1 cellular context compared by ENCODE assay signal in genomic region chr17:72338847-72339790, GRCh38.
TF ChIP-seq lines count a peak whose summit lies in the region.

No MANE protein-coding gene starts in this region.

TF ChIP-seq in HepG2, 621 proteins besides CTCF, POLR2A, EP300 and RAD21 (continued from another document and continues in another):
- TF ChIP-seq, protein P1, sequence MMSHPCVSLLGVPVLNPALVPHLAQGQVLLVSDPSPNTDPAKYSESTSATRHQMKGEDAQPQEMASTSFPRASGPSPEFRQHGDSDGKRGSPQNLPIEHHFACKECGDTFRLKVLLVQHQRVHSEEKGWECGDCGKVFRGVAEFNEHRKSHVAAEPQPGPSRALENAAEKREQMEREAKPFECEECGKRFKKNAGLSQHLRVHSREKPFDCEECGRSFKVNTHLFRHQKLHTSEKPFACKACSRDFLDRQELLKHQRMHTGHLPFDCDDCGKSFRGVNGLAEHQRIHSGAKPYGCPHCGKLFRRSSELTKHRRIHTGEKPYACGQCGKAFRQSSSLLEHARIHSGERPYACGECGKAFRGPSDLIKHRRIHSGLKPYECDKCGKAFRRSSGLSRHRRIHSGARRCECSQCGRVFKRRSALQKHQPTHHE (CRISPR knock-in tag; IDR thresholded peaks at IDR 0.05; ENCODE audit: borderline replicate concordance), result no peak
- TF ChIP-seq CAMTA2 (CRISPR knock-in tag; IDR thresholded peaks at IDR 0.05; ENCODE audit: borderline replicate concordance) (no peak), ZNF230 (CRISPR knock-in tag; IDR thresholded peaks at IDR 0.05) (no peak), DMAP1 (CRISPR knock-in tag; IDR thresholded peaks at IDR 0.05) (no peak), ZNF629 (CRISPR knock-in tag; conservative IDR thresholded peaks at IDR 0.05) (no peak), ZNF143 (CRISPR knock-in tag; IDR thresholded peaks at IDR 0.05) (no peak), HNRNPH1 (optimal IDR thresholded peaks at IDR 0.05; ENCODE audit: low read depth, low read length) (no peak), IKZF1 (IDR thresholded peaks at IDR 0.05) (no peak), ARID2 (CRISPR knock-in tag; IDR thresholded peaks at IDR 0.05; ENCODE audit: borderline replicate concordance) (no peak), FOXO1 (CRISPR knock-in tag; IDR thresholded peaks at IDR 0.05) (no peak), NR3C1 (CRISPR knock-in tag; IDR thresholded peaks at IDR 0.05) (no peak), KDM5B (CRISPR knock-in tag; IDR thresholded peaks at IDR 0.05; ENCODE audit: borderline replicate concordance) (peak; percentile 52; the same call in 1 of the 2 replicates), RFX3 (CRISPR knock-in tag; IDR thresholded peaks at IDR 0.05) (no peak), RCOR2 (CRISPR knock-in tag; IDR thresholded peaks at IDR 0.05) (peak; percentile 79), CBX2 (IDR thresholded peaks at IDR 0.05; ENCODE audit: low read depth, low read length) (no peak), CBX2 (CRISPR knock-in tag; IDR thresholded peaks at IDR 0.05; ENCODE audit: low read depth) (no peak), ZSCAN12 (CRISPR knock-in tag; IDR thresholded peaks at IDR 0.05) (no peak), ZNF605 (CRISPR knock-in tag; IDR thresholded peaks at IDR 0.05) (0 out of 2 replicates have a peak, but pooled peaks have one; percentile 49), REST (IDR thresholded peaks at IDR 0.05; ENCODE audit: borderline replicate concordance in 1 of 2, low read depth in 1 of 2, low read length in 2 of 2) (no peak), RXRA (CRISPR knock-in tag; IDR thresholded peaks at IDR 0.05) (peak; percentile 54; the same call in 1 of the 2 replicates), POLR2G (IDR thresholded peaks at IDR 0.05; ENCODE audit: low read depth, low read length) (peak; percentile 53), CEBPB (IDR thresholded peaks at IDR 0.05; ENCODE audit: borderline replicate concordance, low read depth, low read length) (0 out of 2 replicates have a peak, but pooled peaks have one; percentile 2), ZNF768 (CRISPR knock-in tag; IDR thresholded peaks at IDR 0.05) (no peak), NFE2L2 (IDR thresholded peaks at IDR 0.05; ENCODE audit: low read length) (no peak), KDM6A (CRISPR knock-in tag; IDR thresholded peaks at IDR 0.05; ENCODE audit: low read depth) (0 out of 2 replicates have a peak, but pooled peaks have one; percentile 11), PTBP1 (IDR thresholded peaks at IDR 0.05; ENCODE audit: low read depth, low read length, poor library complexity, severe bottlenecking) (no peak), TCF12 (IDR thresholded peaks at IDR 0.05) (no peak), TCF12 (CRISPR knock-in tag; IDR thresholded peaks at IDR 0.05) (no peak), ZNF782 (CRISPR knock-in tag; IDR thresholded peaks at IDR 0.05; ENCODE audit: borderline replicate concordance) (no peak), ATF7 (IDR thresholded peaks at IDR 0.05) (no peak; the same call in 1 of the 2 replicates), ATF7 (CRISPR knock-in tag; IDR thresholded peaks at IDR 0.05) (peak; percentile 95), MAFF (IDR thresholded peaks at IDR 0.05; ENCODE audit: low read depth, low read length) (no peak), HNRNPK (IDR thresholded peaks at IDR 0.05; ENCODE audit: low read depth, low read length, poor library complexity, severe bottlenecking) (no peak), ZNF138 (CRISPR knock-in tag; IDR thresholded peaks at IDR 0.05; ENCODE audit: low read depth) (no peak), ZBTB21 (CRISPR knock-in tag; IDR thresholded peaks at IDR 0.05) (peak; percentile 64), ZNF282 (IDR thresholded peaks at IDR 0.05; ENCODE audit: partially characterized antibody) (no peak), ARNTL (CRISPR knock-in tag; IDR thresholded peaks at IDR 0.05) (no peak), SRSF9 (IDR thresholded peaks at IDR 0.05; ENCODE audit: borderline replicate concordance, insufficient read depth, low read depth, low read length, poor library complexity, severe bottlenecking) (no peak), LCORL (IDR thresholded peaks at IDR 0.05) (no peak), LCORL (CRISPR knock-in tag; IDR thresholded peaks at IDR 0.05) (peak; percentile 94), ZNF570 (CRISPR knock-in tag; IDR thresholded peaks at IDR 0.05; ENCODE audit: borderline replicate concordance) (no peak), NFIB (CRISPR knock-in tag; IDR thresholded peaks at IDR 0.05; ENCODE audit: borderline replicate concordance) (no peak), ZNF256 (CRISPR knock-in tag; conservative IDR thresholded peaks at IDR 0.05) (no peak), KMT2B (CRISPR knock-in tag; IDR thresholded peaks at IDR 0.05) (no peak), NONO (IDR thresholded peaks at IDR 0.05) (no peak), NONO (CRISPR knock-in tag; conservative IDR thresholded peaks at IDR 0.05) (0 out of 2 replicates have a peak, but pooled peaks have one; percentile 19), RBAK (CRISPR knock-in tag; IDR thresholded peaks at IDR 0.05) (0 out of 2 replicates have a peak, but pooled peaks have one; percentile 65)
- TF ChIP-seq, protein P2, sequence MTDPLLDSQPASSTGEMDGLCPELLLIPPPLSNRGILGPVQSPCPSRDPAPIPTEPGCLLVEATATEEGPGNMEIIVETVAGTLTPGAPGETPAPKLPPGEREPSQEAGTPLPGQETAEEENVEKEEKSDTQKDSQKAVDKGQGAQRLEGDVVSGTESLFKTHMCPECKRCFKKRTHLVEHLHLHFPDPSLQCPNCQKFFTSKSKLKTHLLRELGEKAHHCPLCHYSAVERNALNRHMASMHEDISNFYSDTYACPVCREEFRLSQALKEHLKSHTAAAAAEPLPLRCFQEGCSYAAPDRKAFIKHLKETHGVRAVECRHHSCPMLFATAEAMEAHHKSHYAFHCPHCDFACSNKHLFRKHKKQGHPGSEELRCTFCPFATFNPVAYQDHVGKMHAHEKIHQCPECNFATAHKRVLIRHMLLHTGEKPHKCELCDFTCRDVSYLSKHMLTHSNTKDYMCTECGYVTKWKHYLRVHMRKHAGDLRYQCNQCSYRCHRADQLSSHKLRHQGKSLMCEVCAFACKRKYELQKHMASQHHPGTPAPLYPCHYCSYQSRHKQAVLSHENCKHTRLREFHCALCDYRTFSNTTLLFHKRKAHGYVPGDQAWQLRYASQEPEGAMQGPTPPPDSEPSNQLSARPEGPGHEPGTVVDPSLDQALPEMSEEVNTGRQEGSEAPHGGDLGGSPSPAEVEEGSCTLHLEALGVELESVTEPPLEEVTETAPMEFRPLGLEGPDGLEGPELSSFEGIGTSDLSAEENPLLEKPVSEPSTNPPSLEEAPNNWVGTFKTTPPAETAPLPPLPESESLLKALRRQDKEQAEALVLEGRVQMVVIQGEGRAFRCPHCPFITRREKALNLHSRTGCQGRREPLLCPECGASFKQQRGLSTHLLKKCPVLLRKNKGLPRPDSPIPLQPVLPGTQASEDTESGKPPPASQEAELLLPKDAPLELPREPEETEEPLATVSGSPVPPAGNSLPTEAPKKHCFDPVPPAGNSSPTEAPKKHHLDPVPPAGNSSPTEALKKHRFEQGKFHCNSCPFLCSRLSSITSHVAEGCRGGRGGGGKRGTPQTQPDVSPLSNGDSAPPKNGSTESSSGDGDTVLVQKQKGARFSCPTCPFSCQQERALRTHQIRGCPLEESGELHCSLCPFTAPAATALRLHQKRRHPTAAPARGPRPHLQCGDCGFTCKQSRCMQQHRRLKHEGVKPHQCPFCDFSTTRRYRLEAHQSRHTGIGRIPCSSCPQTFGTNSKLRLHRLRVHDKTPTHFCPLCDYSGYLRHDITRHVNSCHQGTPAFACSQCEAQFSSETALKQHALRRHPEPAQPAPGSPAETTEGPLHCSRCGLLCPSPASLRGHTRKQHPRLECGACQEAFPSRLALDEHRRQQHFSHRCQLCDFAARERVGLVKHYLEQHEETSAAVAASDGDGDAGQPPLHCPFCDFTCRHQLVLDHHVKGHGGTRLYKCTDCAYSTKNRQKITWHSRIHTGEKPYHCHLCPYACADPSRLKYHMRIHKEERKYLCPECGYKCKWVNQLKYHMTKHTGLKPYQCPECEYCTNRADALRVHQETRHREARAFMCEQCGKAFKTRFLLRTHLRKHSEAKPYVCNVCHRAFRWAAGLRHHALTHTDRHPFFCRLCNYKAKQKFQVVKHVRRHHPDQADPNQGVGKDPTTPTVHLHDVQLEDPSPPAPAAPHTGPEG (CRISPR knock-in tag; IDR thresholded peaks at IDR 0.05), result no peak
- TF ChIP-seq, protein P3, sequence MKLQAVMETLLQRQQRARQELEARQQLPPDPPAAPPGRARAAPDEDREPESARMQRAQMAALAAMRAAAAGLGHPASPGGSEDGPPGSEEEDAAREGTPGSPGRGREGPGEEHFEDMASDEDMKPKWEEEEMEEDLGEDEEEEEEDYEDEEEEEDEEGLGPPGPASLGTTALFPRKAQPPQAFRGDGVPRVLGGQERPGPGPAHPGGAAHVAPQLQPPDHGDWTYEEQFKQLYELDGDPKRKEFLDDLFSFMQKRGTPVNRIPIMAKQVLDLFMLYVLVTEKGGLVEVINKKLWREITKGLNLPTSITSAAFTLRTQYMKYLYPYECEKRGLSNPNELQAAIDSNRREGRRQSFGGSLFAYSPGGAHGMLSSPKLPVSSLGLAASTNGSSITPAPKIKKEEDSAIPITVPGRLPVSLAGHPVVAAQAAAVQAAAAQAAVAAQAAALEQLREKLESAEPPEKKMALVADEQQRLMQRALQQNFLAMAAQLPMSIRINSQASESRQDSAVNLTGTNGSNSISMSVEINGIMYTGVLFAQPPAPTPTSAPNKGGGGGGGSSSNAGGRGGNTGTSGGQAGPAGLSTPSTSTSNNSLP (IDR thresholded peaks at IDR 0.05; ENCODE audit: low read depth, low read length), result peak; percentile 83
- TF ChIP-seq, protein P4, sequence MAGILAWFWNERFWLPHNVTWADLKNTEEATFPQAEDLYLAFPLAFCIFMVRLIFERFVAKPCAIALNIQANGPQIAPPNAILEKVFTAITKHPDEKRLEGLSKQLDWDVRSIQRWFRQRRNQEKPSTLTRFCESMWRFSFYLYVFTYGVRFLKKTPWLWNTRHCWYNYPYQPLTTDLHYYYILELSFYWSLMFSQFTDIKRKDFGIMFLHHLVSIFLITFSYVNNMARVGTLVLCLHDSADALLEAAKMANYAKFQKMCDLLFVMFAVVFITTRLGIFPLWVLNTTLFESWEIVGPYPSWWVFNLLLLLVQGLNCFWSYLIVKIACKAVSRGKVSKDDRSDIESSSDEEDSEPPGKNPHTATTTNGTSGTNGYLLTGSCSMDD (CRISPR knock-in tag; IDR thresholded peaks at IDR 0.05), result no peak
- TF ChIP-seq, protein P5, sequence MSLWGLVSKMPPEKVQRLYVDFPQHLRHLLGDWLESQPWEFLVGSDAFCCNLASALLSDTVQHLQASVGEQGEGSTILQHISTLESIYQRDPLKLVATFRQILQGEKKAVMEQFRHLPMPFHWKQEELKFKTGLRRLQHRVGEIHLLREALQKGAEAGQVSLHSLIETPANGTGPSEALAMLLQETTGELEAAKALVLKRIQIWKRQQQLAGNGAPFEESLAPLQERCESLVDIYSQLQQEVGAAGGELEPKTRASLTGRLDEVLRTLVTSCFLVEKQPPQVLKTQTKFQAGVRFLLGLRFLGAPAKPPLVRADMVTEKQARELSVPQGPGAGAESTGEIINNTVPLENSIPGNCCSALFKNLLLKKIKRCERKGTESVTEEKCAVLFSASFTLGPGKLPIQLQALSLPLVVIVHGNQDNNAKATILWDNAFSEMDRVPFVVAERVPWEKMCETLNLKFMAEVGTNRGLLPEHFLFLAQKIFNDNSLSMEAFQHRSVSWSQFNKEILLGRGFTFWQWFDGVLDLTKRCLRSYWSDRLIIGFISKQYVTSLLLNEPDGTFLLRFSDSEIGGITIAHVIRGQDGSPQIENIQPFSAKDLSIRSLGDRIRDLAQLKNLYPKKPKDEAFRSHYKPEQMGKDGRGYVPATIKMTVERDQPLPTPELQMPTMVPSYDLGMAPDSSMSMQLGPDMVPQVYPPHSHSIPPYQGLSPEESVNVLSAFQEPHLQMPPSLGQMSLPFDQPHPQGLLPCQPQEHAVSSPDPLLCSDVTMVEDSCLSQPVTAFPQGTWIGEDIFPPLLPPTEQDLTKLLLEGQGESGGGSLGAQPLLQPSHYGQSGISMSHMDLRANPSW (CRISPR knock-in tag; IDR thresholded peaks at IDR 0.05; ENCODE audit: borderline replicate concordance), result peak; percentile 57; the same call in 1 of the 2 replicates
- TF ChIP-seq, protein P6, sequence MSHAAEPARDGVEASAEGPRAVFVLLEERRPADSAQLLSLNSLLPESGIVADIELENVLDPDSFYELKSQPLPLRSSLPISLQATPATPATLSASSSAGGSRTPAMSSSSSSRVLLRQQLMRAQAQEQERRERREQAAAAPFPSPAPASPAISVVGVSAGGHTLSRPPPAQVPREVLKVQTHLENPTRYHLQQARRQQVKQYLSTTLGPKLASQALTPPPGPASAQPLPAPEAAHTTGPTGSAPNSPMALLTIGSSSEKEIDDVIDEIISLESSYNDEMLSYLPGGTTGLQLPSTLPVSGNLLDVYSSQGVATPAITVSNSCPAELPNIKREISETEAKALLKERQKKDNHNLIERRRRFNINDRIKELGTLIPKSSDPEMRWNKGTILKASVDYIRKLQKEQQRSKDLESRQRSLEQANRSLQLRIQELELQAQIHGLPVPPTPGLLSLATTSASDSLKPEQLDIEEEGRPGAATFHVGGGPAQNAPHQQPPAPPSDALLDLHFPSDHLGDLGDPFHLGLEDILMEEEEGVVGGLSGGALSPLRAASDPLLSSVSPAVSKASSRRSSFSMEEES (CRISPR knock-in tag; IDR thresholded peaks at IDR 0.05), result peak; percentile 38; the same call in 1 of the 2 replicates
- TF ChIP-seq, protein P7, sequence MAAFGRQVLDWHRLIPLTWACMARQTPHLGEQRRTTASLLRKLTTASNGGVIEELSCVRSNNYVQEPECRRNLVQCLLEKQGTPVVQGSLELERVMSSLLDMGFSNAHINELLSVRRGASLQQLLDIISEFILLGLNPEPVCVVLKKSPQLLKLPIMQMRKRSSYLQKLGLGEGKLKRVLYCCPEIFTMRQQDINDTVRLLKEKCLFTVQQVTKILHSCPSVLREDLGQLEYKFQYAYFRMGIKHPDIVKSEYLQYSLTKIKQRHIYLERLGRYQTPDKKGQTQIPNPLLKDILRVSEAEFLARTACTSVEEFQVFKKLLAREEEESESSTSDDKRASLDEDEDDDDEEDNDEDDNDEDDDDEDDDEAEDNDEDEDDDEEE (CRISPR knock-in tag; IDR thresholded peaks at IDR 0.05), result no peak
